In genomic region chr10:4170633-4171314, GRCh38 we compare ENCODE assay signal across 22 cellular contexts.
A peak's percentile ranks its signal among the peaks of the same experiment; 100 is the strongest.
DNase-seq lines count a peak whose midpoint lies in the region; ATAC-seq, FAIRE-seq and TF ChIP-seq lines count a peak whose summit lies in the region.
"Had no signal": no experiment of that assay in that cellular context is flagged by ENCODE, and none has a peak within 500 bp of the region (broad histone marks: within the 10 kb centered on the region; RNA-seq: fewer than 3 reads in every experiment).

No MANE protein-coding gene starts in this region.

- H3K27ac ChIP-seq in hepatocyte (peak overlapping the region; percentile 41), thyroid gland (no peak overlapping the region)
- H3K27ac ChIP-seq: psoas muscle, uterus had no signal

- H3K27me3 ChIP-seq in hepatocyte (no peaks in the 10 kb centered on the region), thyroid gland (no peaks in the 10 kb centered on the region)
- H3K27me3 ChIP-seq: uterus had no signal

- H3K4me3 ChIP-seq in hepatocyte = no peak overlapping the region
- no peak overlapping the region for H3K4me3 ChIP-seq in thyroid gland (replicated peaks in 1 of 3)
- H3K4me3 ChIP-seq: psoas muscle, uterus had no signal

- H3K36me3 ChIP-seq in hepatocyte (replicated peaks; ENCODE audit: insufficient read depth, low read depth) = no peaks in the 10 kb centered on the region
- no peaks in the 10 kb centered on the region for H3K36me3 ChIP-seq in thyroid gland
- H3K36me3 ChIP-seq: uterus had no signal

- no peak overlapping the region for H3K4me2 ChIP-seq in hepatocyte

- H3K4me1 ChIP-seq in hepatocyte (ENCODE audit: insufficient read depth) (no peaks in the 10 kb centered on the region), thyroid gland (no peaks in the 10 kb centered on the region)
- H3K4me1 ChIP-seq: psoas muscle, uterus had no signal

- no peak for TF ChIP-seq CTCF in hepatocyte (IDR thresholded peaks at IDR 0.05; ENCODE audit: poor library complexity)
- TF ChIP-seq CTCF in thyroid gland (IDR thresholded peaks at IDR 0.05) = no peak

- peak; percentile 48 for ATAC-seq in HG02623 (IDR thresholded peaks at IDR 0.05; ENCODE audit: unreplicated experiment)
- peak; percentile 42 for ATAC-seq in HG03565 (IDR thresholded peaks at IDR 0.05; ENCODE audit: unreplicated experiment)
- ATAC-seq: left colon, psoas muscle had no signal

- H3K79me2 ChIP-seq in hepatocyte = no peaks in the 10 kb centered on the region

- H2AFZ ChIP-seq in hepatocyte = no peak overlapping the region

- FAIRE-seq in GM12892 (lab: Jason Lieb, UNC) = peak; percentile 17
- FAIRE-seq: D721Med, GM12891 had no signal

- WGBS in hepatocyte (ENCODE audit: low lambda C conversion rate, missing lambda C conversion rate) = 83% methylated on average over 6 of the region's 6 CpGs
- 76 to 82% methylated on average over 6 of the region's 6 CpGs for WGBS in thyroid gland, 2 donors

- H3K9me3 ChIP-seq in hepatocyte (ENCODE audit: low read depth) (no peaks in the 10 kb centered on the region), thyroid gland (no peaks in the 10 kb centered on the region)
- H3K9me3 ChIP-seq: uterus had no signal

- intact Hi-C loops in thyroid gland (cut with DNase I) = no loop called here

- TF ChIP-seq POLR2A in GM12892 (IDR thresholded peaks at IDR 0.05; ENCODE audit: low read depth, low read length) (no peak), thyroid gland (IDR thresholded peaks at IDR 0.05) (no peak)

- H3K9me2 ChIP-seq in hepatocyte (replicated peaks; ENCODE audit: insufficient read depth) = no peaks in the 10 kb centered on the region

- DNase-seq in GM12892 (ENCODE audit: insufficient read length) (peak; percentile 5), hepatocyte (ENCODE audit: low spot score) (peak; percentile 28), thyroid gland (no peak), DMS 273 (lab: John Stamatoyannopoulos, UW; ENCODE audit: unreplicated experiment) (no peak), NCI-H1048 (lab: John Stamatoyannopoulos, UW) (no peak)
- no peak for DNase-seq in stimulated activated CD4-positive, alpha-beta T cell treated with anti-CD3 and anti-CD28 coated beads, Interleukin-4, amount 100 ng/mL, for 1 hour
- DNase-seq: activated CD4-positive, alpha-beta T cell treated with anti-CD3 and anti-CD28 coated beads for 4 hours; activated effector memory CD4-positive, alpha-beta T cell treated with anti-CD3 and anti-CD28 coated beads, Interleukin-2, amount 50 U/mL, for 16 hours; amygdala; C1 segment of cervical spinal cord; caudate nucleus; GDM1; left colon; NCI-H1105 treated with DMSO at 0.1 percent for 48 hours; NCI-H510A; psoas muscle; Right ventricle myocardium superior; uterus had no signal

- no peaks in the 10 kb centered on the region for H4K20me1 ChIP-seq in hepatocyte (ENCODE audit: insufficient read depth, poor library complexity, severe bottlenecking)

Comparison
In these comparisons a context has a peak if more than half of its experiments do, and no peak if none do; other contexts are left out.
1. DNase-seq: peak in GM12892 (single experiment) and hepatocyte (single experiment); none in thyroid gland (0 of 2), DMS 273 (single experiment), NCI-H1048 (single experiment) and stimulated activated CD4-positive, alpha-beta T cell treated with anti-CD3 and anti-CD28 coated beads, Interleukin-4, amount 100 ng/mL, for 1 hour (single experiment).